17 cellular contexts compared by ENCODE assay signal in genomic region chr1:225156254-225156653, GRCh38.
A peak's percentile ranks its signal among the peaks of the same experiment; 100 is the strongest.
DNase-seq lines count a peak whose midpoint lies in the region; ATAC-seq, FAIRE-seq and TF ChIP-seq lines count a peak whose summit lies in the region.
"Had no signal": no experiment of that assay in that cellular context is flagged by ENCODE, and none has a peak within 500 bp of the region (broad histone marks: within the 10 kb centered on the region; RNA-seq: fewer than 3 reads in every experiment).

No MANE protein-coding gene starts in this region.

- H3K27me3 Mint-ChIP-seq in activated CD8-positive, alpha-beta T cell treated with anti-CD3 and anti-CD28 coated beads, Interleukin-2, amount 10 ng/mL, durations not matched to agents 7 days and 5 days (ENCODE audit: low read depth): no peaks in the 10 kb centered on the region

- H4K20me1 ChIP-seq in BLaER1 treated with 17β-estradiol and CSF1 and Interleukin-3, amounts not matched to agents 10 nM and 100 nM: peaks cover 0 to 11% (median 0%) of the 10 kb centered on the region in 11 experiments; a peak in 3 of 22 replicates

- POLR2A ChIA-PET in activated CD8-positive, alpha-beta T cell treated with anti-CD3 and anti-CD28 coated beads, Interleukin-2, amount 10 ng/mL, durations not matched to agents 7 days and 5 days (lab: Charles Lee): no interaction called here

- H3K27me3 ChIP-seq in BLaER1 treated with 17β-estradiol and CSF1 and Interleukin-3, amounts not matched to agents 10 nM and 100 nM: peaks cover 87 to 96% (median 91%) of the 10 kb centered on the region in 11 experiments
- H3K27me3 ChIP-seq in left lung: no peaks in the 10 kb centered on the region
- H3K27me3 ChIP-seq: foreskin keratinocyte had no signal

- CTCF ChIA-PET in activated CD8-positive, alpha-beta T cell treated with anti-CD3 and anti-CD28 coated beads, Interleukin-2, amount 10 ng/mL, durations not matched to agents 7 days and 5 days (lab: Charles Lee): no interaction called here

- peak overlapping the region in 1 of 10 experiments; percentile 32; a peak in 1 of 20 replicates for H3K4me3 ChIP-seq in BLaER1 treated with 17β-estradiol and CSF1 and Interleukin-3, amounts not matched to agents 10 nM and 100 nM
- H3K4me3 ChIP-seq in fibroblast of pulmonary artery (replicated peaks; ENCODE audit: low read depth, low read length) (no peak overlapping the region), kidney (ENCODE audit: low read length in 2 of 2) (no peak overlapping the region), left lung (no peak overlapping the region)

- H3K4me2 ChIP-seq in BLaER1 treated with 17β-estradiol and CSF1 and Interleukin-3, amounts not matched to agents 10 nM and 100 nM: peak overlapping the region; percentile 47 to 75 (median 62); a peak in 21 of 22 replicates

- H3K36me3 Mint-ChIP-seq in activated CD8-positive, alpha-beta T cell treated with anti-CD3 and anti-CD28 coated beads, Interleukin-2, amount 10 ng/mL, durations not matched to agents 7 days and 5 days (ENCODE audit: low read depth): no peaks in the 10 kb centered on the region

- H3K4me1 ChIP-seq in BLaER1 treated with 17β-estradiol and CSF1 and Interleukin-3, amounts not matched to agents 10 nM and 100 nM: peaks cover 11 to 22% (median 17%) of the 10 kb centered on the region in 10 experiments; a peak in 19 of 20 replicates
- H3K4me1 ChIP-seq in kidney (ENCODE audit: control insufficient read depth in 1 of 2, insufficient read depth in 1 of 2, low read depth in 1 of 2, low read length in 2 of 2) (no peaks in the 10 kb centered on the region), left lung (no peaks in the 10 kb centered on the region)
- H3K4me1 ChIP-seq: foreskin keratinocyte had no signal

- intact Hi-C loops in kidney (cut with DNase I) (no loop called here), left lung (cut with DNase I) (no loop called here)

- no peaks in the 10 kb centered on the region for H3K9me3 ChIP-seq in BLaER1 treated with 17β-estradiol and CSF1 and Interleukin-3, amounts not matched to agents 10 nM and 100 nM (replicated peaks in 1 of 11)
- H3K9me3 ChIP-seq in kidney (ENCODE audit: control insufficient read depth in 1 of 2, low read length in 2 of 2): no peaks in the 10 kb centered on the region
- no peaks in the 10 kb centered on the region for H3K9me3 ChIP-seq in left lung

- DNase-seq in H4 (ENCODE audit: low spot score) (peak; percentile 64), fibroblast of pulmonary artery (ENCODE audit: low read depth) (peak; percentile 78), kidney (no peak), left lung (no peak)
- peak; percentile 23 for DNase-seq in activated CD8-positive, alpha-beta T cell treated with anti-CD3 and anti-CD28 coated beads, Interleukin-2, amount 10 ng/mL, durations not matched to agents 7 days and 5 days
- DNase-seq in effector CD4-positive, alpha-beta T cell: no peak
- DNase-seq: activated CD4-positive, CD25-positive, alpha-beta regulatory T cell; activated naive CD4-positive, alpha-beta T cell treated with anti-CD3 and anti-CD28 coated beads for 36 hours; C1 segment of cervical spinal cord; central memory CD4-positive, alpha-beta T cell; endodermal cell; foreskin keratinocyte; stimulated activated CD4-positive, alpha-beta T cell treated with anti-CD3 and anti-CD28 coated beads, Interleukin-4, amount 100 ng/mL, for 1 hour; stimulated activated CD8-positive, alpha-beta memory T cell treated with anti-CD3 and anti-CD28 coated beads, Interleukin-4, amount 100 ng/mL, for 48 hours had no signal

- H3K27ac Mint-ChIP-seq in activated CD8-positive, alpha-beta T cell treated with anti-CD3 and anti-CD28 coated beads, Interleukin-2, amount 10 ng/mL, durations not matched to agents 7 days and 5 days: no peak overlapping the region
- H3K27ac Mint-ChIP-seq: activated naive CD4-positive, alpha-beta T cell treated with anti-CD3 and anti-CD28 coated beads for 36 hours; endodermal cell had no signal

- ATAC-seq in activated CD8-positive, alpha-beta T cell treated with anti-CD3 and anti-CD28 coated beads, Interleukin-2, amount 10 ng/mL, durations not matched to agents 7 days and 5 days: peak; percentile 51
- no peak for ATAC-seq in HG03342 (IDR thresholded peaks at IDR 0.05; ENCODE audit: unreplicated experiment)
- ATAC-seq in left lung: no peak
- ATAC-seq: foreskin keratinocyte, left lobe of liver had no signal

- H3K4me1 Mint-ChIP-seq in activated CD8-positive, alpha-beta T cell treated with anti-CD3 and anti-CD28 coated beads, Interleukin-2, amount 10 ng/mL, durations not matched to agents 7 days and 5 days (ENCODE audit: low read depth): peaks cover 10% of the 10 kb centered on the region
- H3K4me1 Mint-ChIP-seq: endodermal cell had no signal

- no peak for FAIRE-seq in kidney (lab: Jason Lieb, UNC)

- TF ChIP-seq CTCF in fibroblast of pulmonary artery (IDR thresholded peaks at IDR 0.05; ENCODE audit: low read length, missing control alignments): no peak
- TF ChIP-seq CTCF in kidney (IDR thresholded peaks at IDR 0.05; ENCODE audit: borderline replicate concordance, extremely low read depth, insufficient read depth): no peak
- TF ChIP-seq CTCF in left lung (IDR thresholded peaks at IDR 0.05): no peak

- H3K27ac ChIP-seq in BLaER1 treated with 17β-estradiol and CSF1 and Interleukin-3, amounts not matched to agents 10 nM and 100 nM: no peak overlapping the region
- H3K27ac ChIP-seq in kidney (ENCODE audit: low read depth in 2 of 2, low read length in 2 of 2): no peak overlapping the region
- H3K27ac ChIP-seq in left lung: no peak overlapping the region
- H3K27ac ChIP-seq: foreskin keratinocyte had no signal

- no peaks in the 10 kb centered on the region for H3K9me3 Mint-ChIP-seq in activated CD8-positive, alpha-beta T cell treated with anti-CD3 and anti-CD28 coated beads, Interleukin-2, amount 10 ng/mL, durations not matched to agents 7 days and 5 days (ENCODE audit: insufficient read depth)
- H3K9me3 Mint-ChIP-seq: activated naive CD4-positive, alpha-beta T cell treated with anti-CD3 and anti-CD28 coated beads for 36 hours; endodermal cell had no signal

- H3K9ac ChIP-seq in BLaER1 treated with 17β-estradiol and CSF1 and Interleukin-3, amounts not matched to agents 10 nM and 100 nM: no peak overlapping the region
- H3K9ac ChIP-seq in kidney (ENCODE audit: low read length in 2 of 2): no peak overlapping the region

- H3K4me3 Mint-ChIP-seq in activated CD8-positive, alpha-beta T cell treated with anti-CD3 and anti-CD28 coated beads, Interleukin-2, amount 10 ng/mL, durations not matched to agents 7 days and 5 days: no peak overlapping the region
- H3K4me3 Mint-ChIP-seq: activated naive CD4-positive, alpha-beta T cell treated with anti-CD3 and anti-CD28 coated beads for 36 hours; endodermal cell had no signal

- H3K36me3 ChIP-seq in BLaER1 treated with 17β-estradiol and CSF1 and Interleukin-3, amounts not matched to agents 10 nM and 100 nM: no peaks in the 10 kb centered on the region
- no peaks in the 10 kb centered on the region for H3K36me3 ChIP-seq in kidney (ENCODE audit: control insufficient read depth in 1 of 2, insufficient read depth in 2 of 2, low read length in 2 of 2)
- no peaks in the 10 kb centered on the region for H3K36me3 ChIP-seq in left lung

Comparison
In these comparisons a context has a peak if more than half of its experiments do, and no peak if none do; other contexts are left out.
1. DNase-seq: peak in H4 (single experiment), activated CD8-positive, alpha-beta T cell treated with anti-CD3 and anti-CD28 coated beads, Interleukin-2, amount 10 ng/mL, durations not matched to agents 7 days and 5 days (single experiment) and fibroblast of pulmonary artery (single experiment); none in kidney (single experiment), effector CD4-positive, alpha-beta T cell (single experiment) and left lung (0 of 2).